In genomic region chr22:22074634-22075381, GRCh38 we compare ENCODE assay signal across 1 cellular context.
TF ChIP-seq lines count a peak whose summit lies in the region.

No MANE protein-coding gene starts in this region.

TF ChIP-seq in K562, 482 proteins besides CTCF, POLR2A, EP300 and RAD21 (continued from another document):
- no peak for TF ChIP-seq CC2D1A (IDR thresholded peaks at IDR 0.05)
- 0 out of 2 replicates have a peak, but pooled peaks have one; percentile 25 for TF ChIP-seq CGGBP1 (CRISPR knock-in tag; IDR thresholded peaks at IDR 0.05)
- 0 out of 2 replicates have a peak, but pooled peaks have one; percentile 44 for TF ChIP-seq IRF2 (CRISPR knock-in tag; IDR thresholded peaks at IDR 0.05)
- no peak for TF ChIP-seq HCFC1 (IDR thresholded peaks at IDR 0.05; ENCODE audit: low read depth, low read length)
- peak; percentile 38; the same call in 1 of the 2 replicates for TF ChIP-seq ATF3 (IDR thresholded peaks at IDR 0.05)
- TF ChIP-seq ATF3 (CRISPR knock-in tag; conservative IDR thresholded peaks at IDR 0.05) = no peak
- no peak for TF ChIP-seq HDAC8 (tag; IDR thresholded peaks at IDR 0.05)
- TF ChIP-seq ZNF282 (CRISPR knock-in tag; IDR thresholded peaks at IDR 0.05) = peak; percentile 80; the same call in 1 of the 2 replicates
- no peak for TF ChIP-seq KAT8 (IDR thresholded peaks at IDR 0.05; ENCODE audit: low read depth)
- no peak for TF ChIP-seq HDAC6 (IDR thresholded peaks at IDR 0.05; ENCODE audit: low read depth, low read length)
- TF ChIP-seq MAFK (IDR thresholded peaks at IDR 0.05; ENCODE audit: low read length) = peak; percentile 75
- TF ChIP-seq ZNF232 (CRISPR knock-in tag; IDR thresholded peaks at IDR 0.05) = 0 out of 2 replicates have a peak, but pooled peaks have one; percentile 27
- TF ChIP-seq SMAD4 (CRISPR knock-in tag; conservative IDR thresholded peaks at IDR 0.05) = no peak
- TF ChIP-seq MXI1 (IDR thresholded peaks at IDR 0.05; ENCODE audit: low read depth, low read length) = no peak
- TF ChIP-seq TEAD4 (IDR thresholded peaks at IDR 0.05; ENCODE audit: low read length) = no peak
- TF ChIP-seq TEAD4 (CRISPR knock-in tag; IDR thresholded peaks at IDR 0.05; ENCODE audit: borderline replicate concordance) = no peak
- no peak for TF ChIP-seq ZFP30 (CRISPR knock-in tag; IDR thresholded peaks at IDR 0.05; ENCODE audit: borderline replicate concordance)
- no peak for TF ChIP-seq JUN (IDR thresholded peaks at IDR 0.05; ENCODE audit: borderline replicate concordance, low read depth, low read length)
- TF ChIP-seq JUN (CRISPR knock-in tag; IDR thresholded peaks at IDR 0.05; ENCODE audit: borderline replicate concordance) = no peak
- no peak for TF ChIP-seq ARID4B (CRISPR knock-in tag; IDR thresholded peaks at IDR 0.05)
- TF ChIP-seq CSDE1 (IDR thresholded peaks at IDR 0.05) = no peak
- no peak for TF ChIP-seq ARID2 (IDR thresholded peaks at IDR 0.05)
- TF ChIP-seq HIVEP1 (CRISPR knock-in tag; IDR thresholded peaks at IDR 0.05) = peak; percentile 78; the same call in 1 of the 2 replicates
- 0 out of 2 replicates have a peak, but pooled peaks have one; percentile 32 for TF ChIP-seq ZNF561 (CRISPR knock-in tag; conservative IDR thresholded peaks at IDR 0.05)
- no peak for TF ChIP-seq HDAC2 (IDR thresholded peaks at IDR 0.05)
- no peak; the same call in 1 of the 2 replicates for TF ChIP-seq ZBTB7A (IDR thresholded peaks at IDR 0.05; ENCODE audit: borderline replicate concordance, control insufficient read depth, low read depth, low read length)
- peak; percentile 3; the same call in 1 of the 2 replicates for TF ChIP-seq PPARD (CRISPR knock-in tag; IDR thresholded peaks at IDR 0.05)
- TF ChIP-seq SIN3B (IDR thresholded peaks at IDR 0.05; ENCODE audit: low read depth) = no peak
- TF ChIP-seq SMC3 (conservative IDR thresholded peaks at IDR 0.05; ENCODE audit: insufficient read depth, low read depth, low read length) = 0 out of 2 replicates have a peak, but pooled peaks have one; percentile 1
- no peak for TF ChIP-seq FOXA1 (IDR thresholded peaks at IDR 0.05; ENCODE audit: borderline replicate concordance)
- no peak for TF ChIP-seq FUS (optimal IDR thresholded peaks at IDR 0.05; ENCODE audit: low read depth, low read length)
- no peak for TF ChIP-seq ZNF655 (CRISPR knock-in tag; IDR thresholded peaks at IDR 0.05)
- TF ChIP-seq PHB (CRISPR knock-in tag; IDR thresholded peaks at IDR 0.05) = no peak
- TF ChIP-seq ARID1B (IDR thresholded peaks at IDR 0.05) = no peak
- TF ChIP-seq XRCC4 (IDR thresholded peaks at IDR 0.05; ENCODE audit: extremely low read depth, insufficient read depth, insufficient read length) = no peak
- TF ChIP-seq ATF2 (CRISPR knock-in tag; IDR thresholded peaks at IDR 0.05) = no peak
- TF ChIP-seq MXD1 (CRISPR knock-in tag; IDR thresholded peaks at IDR 0.05; ENCODE audit: borderline replicate concordance, poor library complexity, severe bottlenecking) = no peak
- TF ChIP-seq MIER1 (IDR thresholded peaks at IDR 0.05; ENCODE audit: low read depth) = no peak
- no peak for TF ChIP-seq KLF10 (CRISPR knock-in tag; IDR thresholded peaks at IDR 0.05)
- no peak for TF ChIP-seq ZNF398 (CRISPR knock-in tag; IDR thresholded peaks at IDR 0.05)
- TF ChIP-seq NFE2 (IDR thresholded peaks at IDR 0.05; ENCODE audit: low read depth) = peak; percentile 63
- TF ChIP-seq ZNF764 (CRISPR knock-in tag; IDR thresholded peaks at IDR 0.05; ENCODE audit: low read depth) = 0 out of 2 replicates have a peak, but pooled peaks have one; percentile 29
- no peak for TF ChIP-seq RBM25 (IDR thresholded peaks at IDR 0.05; ENCODE audit: low read depth, low read length, severe bottlenecking)
- no peak for TF ChIP-seq ZNF395 (CRISPR knock-in tag; IDR thresholded peaks at IDR 0.05)
- TF ChIP-seq ZNF316 (IDR thresholded peaks at IDR 0.05) = peak; percentile 86; the same call in 1 of the 2 replicates
- peak; percentile 6; the same call in 1 of the 2 replicates for TF ChIP-seq MTF1 (CRISPR knock-in tag; IDR thresholded peaks at IDR 0.05; ENCODE audit: borderline replicate concordance)
- 0 out of 2 replicates have a peak, but pooled peaks have one; percentile 39 for TF ChIP-seq ZNF140 (CRISPR knock-in tag; IDR thresholded peaks at IDR 0.05)
- peak in 1 of 2 experiments; percentile 86; a peak in 1 of 4 replicates for TF ChIP-seq MLX (CRISPR knock-in tag; conservative IDR thresholded peaks at IDR 0.05)
